Comparison of ENCODE assay signal across 2 cellular contexts in the genomic region with DNA sequence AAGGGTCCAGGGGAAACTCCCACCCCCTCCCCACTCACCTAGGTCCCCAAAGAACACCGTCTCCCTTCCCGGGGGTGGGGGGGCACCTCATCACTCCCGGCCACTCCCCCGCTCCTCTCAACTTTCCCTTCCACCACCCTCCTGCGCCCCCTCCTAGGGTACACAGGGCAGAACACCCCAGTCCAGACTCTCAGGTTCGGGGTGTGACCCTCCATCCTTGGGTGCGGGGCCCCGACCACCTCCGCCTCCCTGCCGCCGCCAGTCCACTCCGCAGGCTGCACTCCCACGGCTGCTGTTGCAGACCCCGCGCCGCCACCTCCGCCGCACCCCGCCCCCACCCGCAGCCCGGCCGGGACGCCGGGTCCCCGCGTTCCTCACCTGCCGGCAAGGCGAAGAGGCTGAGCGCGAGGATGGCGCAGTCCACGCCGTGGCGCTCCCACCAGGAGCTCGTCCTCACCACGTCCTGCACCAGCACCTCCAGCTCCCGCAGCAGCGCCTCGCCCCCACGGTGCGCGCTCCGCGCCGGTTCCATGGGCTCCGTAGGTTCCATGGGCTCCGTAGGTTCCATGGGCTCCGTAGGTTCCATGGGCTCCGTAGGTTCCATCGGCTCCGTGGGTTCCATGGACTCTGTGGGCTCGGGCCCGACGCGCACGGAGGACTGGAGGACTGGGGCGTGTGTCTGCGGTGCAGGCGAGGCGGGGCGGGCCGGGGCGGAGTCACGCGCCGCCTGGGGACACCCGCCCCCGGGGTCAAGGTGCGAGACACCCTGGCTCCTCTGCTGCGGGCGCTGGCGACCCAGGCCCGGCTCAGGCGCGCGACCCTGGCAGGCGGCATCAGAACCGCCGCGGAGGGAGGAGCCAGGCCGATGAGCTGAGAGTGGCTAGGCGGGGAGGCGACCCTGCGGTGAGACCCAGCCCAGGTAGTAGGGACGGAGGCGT.
TF ChIP-seq lines count a peak whose summit lies in the region.

A gene with protein sequence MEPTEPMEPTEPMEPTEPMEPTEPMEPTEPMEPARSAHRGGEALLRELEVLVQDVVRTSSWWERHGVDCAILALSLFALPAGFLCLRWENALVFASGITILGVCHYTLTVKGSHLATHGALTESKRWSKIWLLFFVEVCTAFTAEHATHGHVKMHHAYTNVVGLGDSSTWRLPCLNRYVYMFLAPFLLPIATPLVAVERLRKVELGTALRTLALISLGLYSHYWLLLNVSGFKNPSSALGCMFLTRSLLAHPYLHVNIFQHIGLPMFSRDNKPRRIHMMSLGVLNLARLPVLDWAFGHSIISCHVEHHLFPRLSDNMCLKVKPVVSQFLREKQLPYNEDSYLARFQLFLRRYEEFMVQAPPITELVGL (minus strand): TSS at position 660 of the 938 bp plus-strand sequence. CDS start 38 bp downstream, at position 622.

TF ChIP-seq in H1, 55 proteins besides CTCF, POLR2A, EP300 and RAD21:
- TF ChIP-seq TAF7 (optimal IDR thresholded peaks at IDR 0.05; ENCODE audit: borderline replicate concordance, low read depth, low read length) (no peak), CREB1 (IDR thresholded peaks at IDR 0.05) (no peak), EZH2 (IDR thresholded peaks at IDR 0.05; ENCODE audit: low read depth, low read length, severe bottlenecking) (peak; percentile 79), KDM4A (IDR thresholded peaks at IDR 0.05; ENCODE audit: low read depth, low read length, severe bottlenecking) (peak; percentile 96), CBX5 (IDR thresholded peaks at IDR 0.05; ENCODE audit: low read depth, low read length) (no peak), SP4 (IDR thresholded peaks at IDR 0.05; ENCODE audit: low read length) (no peak), SIX5 (IDR thresholded peaks at IDR 0.05; ENCODE audit: low read depth, low read length) (no peak), RFX5 (IDR thresholded peaks at IDR 0.05; ENCODE audit: borderline replicate concordance, low read depth, low read length) (no peak), BCL11A (IDR thresholded peaks at IDR 0.05; ENCODE audit: low read depth in 2 of 2, low read length in 2 of 2) (no peak), SUZ12 (IDR thresholded peaks at IDR 0.05; ENCODE audit: low read length) (peak; percentile 77), MAFK (IDR thresholded peaks at IDR 0.05; ENCODE audit: low read depth, low read length) (no peak), BRCA1 (IDR thresholded peaks at IDR 0.05; ENCODE audit: low read depth, low read length) (no peak)

TF ChIP-seq in GM12891, 5 proteins besides CTCF, POLR2A, EP300 and RAD21:
- TF ChIP-seq POU2F2 (IDR thresholded peaks at IDR 0.05; ENCODE audit: low read depth, low read length): no peak
- TF ChIP-seq TAF1 (IDR thresholded peaks at IDR 0.05; ENCODE audit: low read depth, low read length): no peak
- TF ChIP-seq PAX5 (IDR thresholded peaks at IDR 0.05; ENCODE audit: insufficient read depth, low read length, severe bottlenecking): no peak
- TF ChIP-seq POLR2AphosphoS5 (IDR thresholded peaks at IDR 0.05; ENCODE audit: low read depth, low read length): no peak
- TF ChIP-seq SPI1 (IDR thresholded peaks at IDR 0.05; ENCODE audit: low read depth, low read length): no peak
TF ChIP-seq in GM12891: peak in this region for 0.
